In genomic region chr20:1118336-1119127, GRCh38 we compare ENCODE assay signal across 8 cellular contexts. TPM values are rescaled to one million over a fixed set of nuclear protein-coding genes. Genes with fewer than 3 reads are reported as not detected.
A peak's percentile ranks its signal among the peaks of the same experiment; 100 is the strongest.
DNase-seq lines count a peak whose midpoint lies in the region; ATAC-seq, FAIRE-seq and TF ChIP-seq lines count a peak whose summit lies in the region.

TSS of gene PSMF1 (plus strand) at chr20:1118602. CDS start at chr20:1118774, 172 bp downstream.

- in situ Hi-C loops in GM13977 (cut with MboI; ENCODE audit: low pct_unique_long_range_greater_than_20kb, low sequenced_read_pairs, unreplicated experiment) = no loop called here

- TF ChIP-seq CTCF in GM13977 (IDR thresholded peaks at IDR 0.05; ENCODE audit: extremely low read depth, insufficient read depth, missing control alignments) (no peak), psoas muscle (IDR thresholded peaks at IDR 0.05) (peak; percentile 14)

- peaks cover 28% of the 10 kb centered on the region for H3K36me3 Mint-ChIP-seq in T-helper 1 cell treated with Interleukin-12 subunit alpha and Interleukin-12 subunit beta and Interleukin-4 antibody, amounts not matched to agents 30 μg/mL and 1 μg/mL, for 36 hours (ENCODE audit: low read depth)

- no peaks in the 10 kb centered on the region for H3K27me3 ChIP-seq in psoas muscle (ENCODE audit: insufficient read depth in 3 of 3, low read length in 2 of 3)

- no peaks in the 10 kb centered on the region for H3K9me3 ChIP-seq in psoas muscle

- peak within 1 kb of the TSS; percentile 92 for H3K4me3 Mint-ChIP-seq in T-helper 1 cell treated with Interleukin-12 subunit alpha and Interleukin-12 subunit beta and Interleukin-4 antibody, amounts not matched to agents 30 μg/mL and 1 μg/mL, for 36 hours

- peak; percentile 70 for FAIRE-seq in urothelium cell line (lab: Jason Lieb, UNC)

- H3K4me3 ChIP-seq in psoas muscle = peak within 1 kb of the TSS; percentile 98

- peaks cover 50% of the 10 kb centered on the region for H3K4me1 ChIP-seq in psoas muscle

- DNase-seq in GM13977 (ENCODE audit: low spot score) (peak; percentile 92), NCI-H1694 (lab: John Stamatoyannopoulos, UW) (peak; percentile 83), amygdala (lab: John Stamatoyannopoulos, UW) (peak; percentile 16 to 96 (median 86)), left ventricle myocardium superior (peak; percentile 98), psoas muscle (peak; percentile 96 to 97), urothelium cell line (ENCODE audit: low spot score) (peak; percentile 95)

- peaks cover 0 to 14% of the 10 kb centered on the region in 2 donors for H3K36me3 ChIP-seq in psoas muscle (ENCODE audit: insufficient read depth in 1 of 2, low read depth in 1 of 2)

- peak; percentile 95 for ATAC-seq in HG02884 (IDR thresholded peaks at IDR 0.05; ENCODE audit: unreplicated experiment)
- peak; percentile 98 for ATAC-seq in left ventricle myocardium superior
- ATAC-seq in psoas muscle = peak; percentile 98 to 99 (median 98)

- peak within 1 kb of the TSS; percentile 90 for H3K27ac Mint-ChIP-seq in T-helper 1 cell treated with Interleukin-12 subunit alpha and Interleukin-12 subunit beta and Interleukin-4 antibody, amounts not matched to agents 30 μg/mL and 1 μg/mL, for 36 hours

- 0 to 1% (median 1%) methylated on average over 43 to 62 of the region's 62 CpGs for WGBS in psoas muscle, 3 donors

- intact Hi-C loops in left ventricle myocardium superior (cut with micrococcal nuclease) = no loop called here
- intact Hi-C loops in psoas muscle (cut with DNase I) = loop anchor here (5.0 to 10.0 kb wide), 3 partner anchors 274 to 349 kb away; partner anchors contain the start of genes NSFL1C (in 2 of the 2) and FKBP1A (in 1 of the 2)

- H3K9me3 Mint-ChIP-seq in T-helper 1 cell treated with Interleukin-12 subunit alpha and Interleukin-12 subunit beta and Interleukin-4 antibody, amounts not matched to agents 30 μg/mL and 1 μg/mL, for 36 hours = no peaks in the 10 kb centered on the region

- peak within 1 kb of the TSS; percentile 85 for H3K27ac ChIP-seq in psoas muscle

- no peaks in the 10 kb centered on the region for H3K27me3 Mint-ChIP-seq in T-helper 1 cell treated with Interleukin-12 subunit alpha and Interleukin-12 subunit beta and Interleukin-4 antibody, amounts not matched to agents 30 μg/mL and 1 μg/mL, for 36 hours (ENCODE audit: low read depth)

- peaks cover 44% of the 10 kb centered on the region for H3K4me1 Mint-ChIP-seq in T-helper 1 cell treated with Interleukin-12 subunit alpha and Interleukin-12 subunit beta and Interleukin-4 antibody, amounts not matched to agents 30 μg/mL and 1 μg/mL, for 36 hours (ENCODE audit: low read depth)

RNA-seq across cellular contexts. Expression of gene PSMF1, which starts in this region (rescaled TPM):
- total RNA-seq in left ventricle myocardium superior (130 TPM), psoas muscle (100 to 1,000 TPM; 137 to 159 (median 144) TPM)
- 100 to 1,000 TPM in 1 of 3 donors, 10 to 100 TPM in 2; 81.0 to 129 (median 89.8) TPM for polyA plus RNA-seq in psoas muscle

Comparison
In these comparisons a context has a peak if more than half of its experiments do, and no peak if none do; other contexts are left out.
1. Peak in every context shown above with its lines: DNase-seq, ATAC-seq, H3K4me3 ChIP-seq and H3K27ac ChIP-seq.